ENCODE assay signal across 10 cellular contexts in the genomic region with DNA sequence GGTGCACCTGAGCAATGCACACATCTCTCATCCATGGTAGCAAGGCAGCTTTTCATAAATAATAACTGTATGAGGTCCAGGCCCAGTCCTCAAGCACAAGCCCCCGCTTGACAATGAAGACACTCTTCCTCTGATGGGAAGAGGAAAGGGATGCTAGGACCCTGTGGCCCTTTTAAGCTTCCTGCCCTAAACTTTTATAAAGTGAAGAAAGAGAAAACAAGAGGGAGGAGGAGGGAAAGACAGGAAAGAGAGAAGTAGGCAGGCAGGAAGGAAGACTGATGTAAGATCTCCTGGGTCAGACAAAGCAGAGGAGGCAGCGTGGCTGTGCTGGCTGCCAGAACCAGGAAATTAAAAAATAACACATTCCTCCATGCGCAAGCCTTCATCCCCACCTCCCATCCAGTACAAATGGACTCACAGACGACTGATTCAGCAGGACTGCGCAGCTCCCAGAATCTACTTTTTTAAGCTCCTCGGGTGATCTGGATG. TPM values are rescaled to one million over a fixed set of nuclear protein-coding genes. Genes with fewer than 3 reads are reported as not detected.
A peak's percentile ranks its signal among the peaks of the same experiment; 100 is the strongest.
DNase-seq lines count a peak whose midpoint lies in the region; ATAC-seq and FAIRE-seq lines count a peak whose summit lies in the region.
"Had no signal": no experiment of that assay in that cellular context is flagged by ENCODE, and none has a peak within 500 bp of the region (broad histone marks: within the 10 kb centered on the region; RNA-seq: fewer than 3 reads in every experiment).

No MANE protein-coding gene starts in this region.

- no peak overlapping the region for H3K4ac ChIP-seq in neuronal stem cell (ENCODE audit: low read length)

- peaks cover 6% of the 10 kb centered on the region for H3K9me3 Mint-ChIP-seq in dendritic cell treated with granulocyte-macrophage colony-stimulating factor and Interleukin-4, amounts not matched to agents 40 ng/mL and 50 ng/mL, for 4 days

- H3K4me1 Mint-ChIP-seq in dendritic cell treated with granulocyte-macrophage colony-stimulating factor and Interleukin-4, amounts not matched to agents 40 ng/mL and 50 ng/mL, for 4 days (ENCODE audit: low read depth) = peaks cover 33% of the 10 kb centered on the region
- H3K4me1 Mint-ChIP-seq: brain had no signal

- H3K79me1 ChIP-seq in neuronal stem cell (ENCODE audit: low read depth, low read length) = no peaks in the 10 kb centered on the region

- no peak overlapping the region for H2BK15ac ChIP-seq in neuronal stem cell (ENCODE audit: low read length)

- no peaks in the 10 kb centered on the region for H3K9me3 ChIP-seq in neuronal stem cell (replicated peaks in 1 of 2; ENCODE audit: control insufficient read depth in 2 of 2, insufficient read depth in 1 of 2, low read depth in 1 of 2, low read length in 2 of 2)

- H3K27me3 Mint-ChIP-seq in dendritic cell treated with granulocyte-macrophage colony-stimulating factor and Interleukin-4, amounts not matched to agents 40 ng/mL and 50 ng/mL, for 4 days = no peaks in the 10 kb centered on the region
- H3K27me3 Mint-ChIP-seq: brain had no signal

- FAIRE-seq in GM18507 (lab: Jason Lieb, UNC) = peak; percentile 60

- H4K8ac ChIP-seq in neuronal stem cell (ENCODE audit: low read depth, low read length) = no peak overlapping the region

- no peak overlapping the region for H2BK5ac ChIP-seq in neuronal stem cell (ENCODE audit: low read length)

- no peak overlapping the region for H2BK12ac ChIP-seq in neuronal stem cell (ENCODE audit: low read length)

- no peak for ATAC-seq in GM18517 (IDR thresholded peaks at IDR 0.05; ENCODE audit: unreplicated experiment)

- H3K4me2 ChIP-seq in neuronal stem cell (ENCODE audit: insufficient read depth, low read length, poor library complexity, severe bottlenecking) = no peak overlapping the region
- H3K4me2 ChIP-seq: PC-9 had no signal

- H3K36me3 ChIP-seq in neuronal stem cell (replicated peaks in 1 of 2; ENCODE audit: control insufficient read depth in 2 of 2, insufficient read depth in 2 of 2, low read length in 2 of 2) = peaks cover 8 to 20% of the 10 kb centered on the region in 2 donors

- H3K23ac ChIP-seq in neuronal stem cell (ENCODE audit: low read depth, low read length, poor library complexity) = no peak overlapping the region

- no peak overlapping the region for H2AK5ac ChIP-seq in neuronal stem cell (ENCODE audit: low read depth, low read length)

- H3K27ac ChIP-seq in neuronal stem cell (replicated peaks; ENCODE audit: low read length) = no peak overlapping the region

- no peaks in the 10 kb centered on the region for H3K27me3 ChIP-seq in neuronal stem cell (ENCODE audit: control insufficient read depth in 3 of 3, insufficient read depth in 3 of 3, low read depth in 1 of 3, low read length in 3 of 3)

- H3K4me3 ChIP-seq in neuronal stem cell (ENCODE audit: low read length in 2 of 2) = no peak overlapping the region
- H3K4me3 ChIP-seq: PC-9 had no signal

- no peak for DNase-seq in GM18507 (ENCODE audit: extremely low spot score, insufficient read length, low read depth)
- DNase-seq in OCI-M1 (lab: John Stamatoyannopoulos, UW) = peak; percentile 42
- DNase-seq in neuronal stem cell (ENCODE audit: low spot score) = no peak
- DNase-seq in NCI-H2227 treated with DMSO at 0.1 percent for 48 hours (lab: John Stamatoyannopoulos, UW) = no peak
- no peak for DNase-seq in NCI-H69 (lab: John Stamatoyannopoulos, UW)
- no peak for DNase-seq in HUDEP-2 (lab: John Stamatoyannopoulos, UW; ENCODE audit: unreplicated experiment in 76 of 76)
- DNase-seq: PC-9 had no signal

- intact Hi-C loops in dendritic cell treated with granulocyte-macrophage colony-stimulating factor and Interleukin-4, amounts not matched to agents 40 ng/mL and 50 ng/mL, for 4 days (cut with micrococcal nuclease) = no loop called here

- no CpG with 5 or more reads among the region's 6 CpGs for WGBS in neuronal stem cell (ENCODE audit: extremely low coverage in 2 of 2, insufficient read length in 2 of 2, insufficient replicate concordance in 1 of 2), 2 donors

- no peak overlapping the region for H2BK120ac ChIP-seq in neuronal stem cell (ENCODE audit: low read depth, low read length)

- no peak overlapping the region for H3K4me3 Mint-ChIP-seq in dendritic cell treated with granulocyte-macrophage colony-stimulating factor and Interleukin-4, amounts not matched to agents 40 ng/mL and 50 ng/mL, for 4 days
- H3K4me3 Mint-ChIP-seq: brain had no signal

- no peak overlapping the region for H3K18ac ChIP-seq in neuronal stem cell (ENCODE audit: low read length)

- H4K91ac ChIP-seq in neuronal stem cell (ENCODE audit: low read depth, low read length, poor library complexity) = no peak overlapping the region

- peaks cover 57% of the 10 kb centered on the region for H3K36me3 Mint-ChIP-seq in dendritic cell treated with granulocyte-macrophage colony-stimulating factor and Interleukin-4, amounts not matched to agents 40 ng/mL and 50 ng/mL, for 4 days (ENCODE audit: low read depth)

- peak overlapping the region; percentile 44 for H3K27ac Mint-ChIP-seq in dendritic cell treated with granulocyte-macrophage colony-stimulating factor and Interleukin-4, amounts not matched to agents 40 ng/mL and 50 ng/mL, for 4 days
- H3K27ac Mint-ChIP-seq: brain had no signal

- peaks cover 5 to 7% of the 10 kb centered on the region in 2 donors for H3K4me1 ChIP-seq in neuronal stem cell (ENCODE audit: control insufficient read depth in 2 of 2, insufficient read depth in 1 of 2, low read depth in 1 of 2, low read length in 2 of 2)

- H3K14ac ChIP-seq in neuronal stem cell (ENCODE audit: low read length) = no peak overlapping the region

- peak overlapping the region; percentile 39 for H2AFZ ChIP-seq in neuronal stem cell (ENCODE audit: low read length)
- H2AFZ ChIP-seq: PC-9 had no signal

- no peak overlapping the region for H3K9ac ChIP-seq in neuronal stem cell (ENCODE audit: low read depth, low read length, poor library complexity)

RNA-seq across cellular contexts. Expression of a gene that starts 16.4 kb away (rescaled TPM):
- polyA plus RNA-seq in neuronal stem cell (2013, experiment 1 of 2) = 4.0 TPM
- polyA plus RNA-seq in neuronal stem cell (2013, experiment 2 of 2) = 4.6 TPM
